ENCODE assay signal across 33 cellular contexts in the genomic region with DNA sequence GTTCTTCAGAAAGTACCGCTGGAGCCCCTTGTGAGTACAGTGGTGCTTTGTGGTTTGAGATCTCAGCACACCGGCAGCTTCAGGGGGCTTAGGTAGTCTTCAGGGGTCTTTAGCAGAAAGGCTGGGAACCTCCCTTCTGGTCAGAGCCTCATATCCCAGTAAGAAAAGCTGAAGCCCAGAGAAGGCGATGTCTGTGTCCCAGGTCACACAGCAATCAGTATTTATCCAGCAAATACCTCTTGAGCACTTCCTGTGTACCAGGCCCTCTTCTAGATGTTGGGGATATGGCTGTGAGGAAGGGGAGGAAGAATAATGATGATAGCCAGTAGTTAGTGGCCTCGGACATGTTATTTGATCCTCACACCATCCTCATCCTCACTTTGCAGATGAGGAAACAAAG. TPM values are rescaled to one million over a fixed set of nuclear protein-coding genes. Genes with fewer than 3 reads are reported as not detected.
"Had no signal": no experiment of that assay in that cellular context is flagged by ENCODE, and none has a peak within 500 bp of the region (broad histone marks: within the 10 kb centered on the region; RNA-seq: fewer than 3 reads in every experiment).

No MANE protein-coding gene starts in this region.

- H3K36me3 ChIP-seq: ascending aorta had no signal

- H3K36me3 Mint-ChIP-seq: activated naive CD4-positive, alpha-beta T cell treated with anti-CD3 and anti-CD28 coated beads, Interleukin-2, amount 50 U/mL, for 24 hours; activated naive CD8-positive, alpha-beta T cell treated with anti-CD3 and anti-CD28 coated beads, Interleukin-2, amount 10 ng/mL, durations not matched to agents 7 days and 5 days had no signal

- H3K4me1 Mint-ChIP-seq: activated naive CD4-positive, alpha-beta T cell treated with anti-CD3 and anti-CD28 coated beads, Interleukin-2, amount 50 U/mL, for 24 hours had no signal

- H3K27ac Mint-ChIP-seq: activated B cell treated with CpG ODN at 0.5 μM for 24 hours; activated CD4-positive, alpha-beta memory T cell treated with anti-CD3 and anti-CD28 coated beads, Interleukin-2, amount 10 ng/mL, durations not matched to agents 7 days and 5 days; activated naive CD4-positive, alpha-beta T cell treated with anti-CD3 and anti-CD28 coated beads, Interleukin-2, amount 50 U/mL, for 24 hours; activated naive CD8-positive, alpha-beta T cell treated with anti-CD3 and anti-CD28 coated beads, Interleukin-2, amount 10 ng/mL, durations not matched to agents 7 days and 5 days; activated T-helper 2 cell treated with anti-CD3 and anti-CD28 coated beads, Interferon-gamma antibody, Interleukin-2, Interleukin-4, amounts not matched to agents 10 μg/mL and 5 μg/mL and 100 μg/mL, durations not matched to agents 14 hours and 24 hours and 36 hours had no signal

- H3K27ac ChIP-seq: ascending aorta, VCaP had no signal

- H3K27me3 ChIP-seq: ascending aorta had no signal

- H3K4me3 ChIP-seq: ascending aorta had no signal

- DNase-seq: activated B cell treated with CpG ODN at 0.5 μM for 24 hours; activated CD4-positive, alpha-beta memory T cell treated with anti-CD3 and anti-CD28 coated beads, Interleukin-2, amount 10 ng/mL, durations not matched to agents 7 days and 5 days; activated CD4-positive, alpha-beta T cell treated with anti-CD3 and anti-CD28 coated beads for 4 hours; activated CD4-positive, alpha-beta T cell treated with anti-CD3 and anti-CD28 coated beads, Interleukin-2, amount 50 U/mL, for 1 hour; activated CD4-positive, CD25-positive, alpha-beta regulatory T cell treated with anti-CD3 and anti-CD28 coated beads, Interleukin-2, amount 50 U/mL, for 72 hours; activated gamma-delta T cell; activated naive CD4-positive, alpha-beta T cell treated with Interleukin-2 at 50 U/mL for 16 hours; activated naive CD8-positive, alpha-beta T cell treated with anti-CD3 and anti-CD28 coated beads, Interleukin-2, amount 10 ng/mL, durations not matched to agents 7 days and 5 days; activated T-cell treated with anti-CD3 and anti-CD28 coated beads, Interleukin-2, amount 50 U/mL, for 1 hour; amygdala; Kasumi-1; KG1; MM.1S; MV-4-11; NCI-H1092; NCI-H1436 treated with DMSO at 0.1 percent for 48 hours; NCI-H1694 treated with DMSO at 0.1 percent for 48 hours; NCI-H2029; NCI-H510A; NCI-H526; NCI-H748 treated with DMSO at 0.1 percent for 48 hours; NK-92 treated with Interleukin-12 subunit alpha and Interleukin-12 subunit beta, amount 100 ng/mL, for 24 hours; SW 1271; T-helper 1 cell; T-helper 2 cell; T-helper 9 cell had no signal

- ATAC-seq: Right ventricle myocardium inferior had no signal

- H3K4me3 Mint-ChIP-seq: activated B cell treated with CpG ODN at 0.5 μM for 24 hours; activated CD4-positive, alpha-beta memory T cell treated with anti-CD3 and anti-CD28 coated beads, Interleukin-2, amount 10 ng/mL, durations not matched to agents 7 days and 5 days; activated naive CD4-positive, alpha-beta T cell treated with anti-CD3 and anti-CD28 coated beads, Interleukin-2, amount 50 U/mL, for 24 hours; activated naive CD8-positive, alpha-beta T cell treated with anti-CD3 and anti-CD28 coated beads, Interleukin-2, amount 10 ng/mL, durations not matched to agents 7 days and 5 days had no signal

- H3K9me3 ChIP-seq: ascending aorta had no signal

- H3K27me3 Mint-ChIP-seq: activated B cell treated with CpG ODN at 0.5 μM for 24 hours had no signal

- H3K4me1 ChIP-seq: ascending aorta had no signal

- H3K9me3 Mint-ChIP-seq: activated B cell treated with CpG ODN at 0.5 μM for 24 hours; activated CD4-positive, alpha-beta memory T cell treated with anti-CD3 and anti-CD28 coated beads, Interleukin-2, amount 10 ng/mL, durations not matched to agents 7 days and 5 days; activated naive CD4-positive, alpha-beta T cell treated with anti-CD3 and anti-CD28 coated beads, Interleukin-2, amount 50 U/mL, for 24 hours; activated naive CD8-positive, alpha-beta T cell treated with anti-CD3 and anti-CD28 coated beads, Interleukin-2, amount 10 ng/mL, durations not matched to agents 7 days and 5 days; activated T-helper 2 cell treated with anti-CD3 and anti-CD28 coated beads, Interferon-gamma antibody, Interleukin-2, Interleukin-4, amounts not matched to agents 10 μg/mL and 5 μg/mL and 100 μg/mL, durations not matched to agents 14 hours and 24 hours and 36 hours had no signal

RNA-seq across cellular contexts. Expression of a gene that starts 54.4 kb away (rescaled TPM):
- total RNA-seq: activated CD4-positive, alpha-beta memory T cell treated with anti-CD3 and anti-CD28 coated beads, Interleukin-2, amount 10 ng/mL, durations not matched to agents 7 days and 5 days; activated CD8-positive, alpha-beta memory T cell treated with anti-CD3 and anti-CD28 coated beads for 36 hours; activated T-helper 2 cell treated with anti-CD3 and anti-CD28 coated beads, Interferon-gamma antibody, Interleukin-2, Interleukin-4, amounts not matched to agents 10 μg/mL and 5 μg/mL and 100 μg/mL, durations not matched to agents 14 hours and 24 hours and 36 hours; OCI-LY7 had no signal
